ENCODE assay signal across 18 cellular contexts in the genomic region with DNA sequence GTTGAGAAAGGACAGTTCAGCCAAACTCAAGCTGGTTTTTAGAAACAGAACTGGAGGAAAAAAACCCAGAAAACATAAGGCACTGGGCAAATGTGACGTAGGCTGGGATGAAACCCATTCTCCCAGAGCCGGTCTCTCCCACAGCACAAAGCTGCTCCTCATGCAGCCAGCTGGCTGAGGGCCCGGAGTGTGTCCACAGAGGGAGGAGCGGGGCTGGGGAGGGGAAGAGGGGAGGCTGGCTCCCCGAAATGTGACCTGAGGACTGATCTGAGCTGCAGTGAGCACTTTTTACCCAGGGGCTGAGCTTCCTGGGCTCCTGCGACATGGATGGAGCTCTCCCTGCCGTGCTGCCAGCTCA. TPM values are rescaled to one million over a fixed set of nuclear protein-coding genes. Genes with fewer than 3 reads are reported as not detected.
A peak's percentile ranks its signal among the peaks of the same experiment; 100 is the strongest.
DNase-seq lines count a peak whose midpoint lies in the region; ATAC-seq and TF ChIP-seq lines count a peak whose summit lies in the region.
"Had no signal": no experiment of that assay in that cellular context is flagged by ENCODE, and none has a peak within 500 bp of the region (broad histone marks: within the 10 kb centered on the region; RNA-seq: fewer than 3 reads in every experiment).

No MANE protein-coding gene starts in this region.

- no peaks in the 10 kb centered on the region for H3K4me1 Mint-ChIP-seq in chondrocyte (ENCODE audit: low read depth)
- H3K4me1 Mint-ChIP-seq: naive thymus-derived CD4-positive, alpha-beta T cell had no signal

- H3K9me3 Mint-ChIP-seq in chondrocyte (ENCODE audit: low read depth): no peaks in the 10 kb centered on the region

- H3K9me3 ChIP-seq in mucosa of rectum (ENCODE audit: control insufficient read depth in 2 of 2, low read length in 2 of 2) (no peaks in the 10 kb centered on the region), uterus (no peaks in the 10 kb centered on the region)
- H3K9me3 ChIP-seq: breast epithelium had no signal

- no peak for ATAC-seq in HG03097 (IDR thresholded peaks at IDR 0.05; ENCODE audit: low FRiP score, unreplicated experiment)
- ATAC-seq: naive thymus-derived CD4-positive, alpha-beta T cell had no signal

- H3K9ac ChIP-seq in mucosa of rectum (ENCODE audit: low read depth in 1 of 2, low read length in 2 of 2): no peak overlapping the region

- intact Hi-C loops in uterus (cut with DNase I; ENCODE audit: low total_unique reads): no loop called here

- H3K27ac Mint-ChIP-seq in chondrocyte (ENCODE audit: unreplicated experiment): no peak overlapping the region
- H3K27ac Mint-ChIP-seq: naive thymus-derived CD4-positive, alpha-beta T cell had no signal

- H3K27ac ChIP-seq in mucosa of rectum (ENCODE audit: low read depth in 2 of 2, low read length in 2 of 2) (peak overlapping the region; percentile 27 to 44), uterus (no peak overlapping the region)
- H3K27ac ChIP-seq: breast epithelium had no signal

- peaks cover 0 to 5% of the 10 kb centered on the region in 2 donors for H3K4me1 ChIP-seq in mucosa of rectum (ENCODE audit: control insufficient read depth in 2 of 2, insufficient read depth in 2 of 2, low read length in 2 of 2)
- no peaks in the 10 kb centered on the region for H3K4me1 ChIP-seq in uterus
- H3K4me1 ChIP-seq: breast epithelium had no signal

- peak; percentile 77 for DNase-seq in chondrocyte (ENCODE audit: low spot score)
- peak; percentile 95 for DNase-seq in globus pallidus (ENCODE audit: low spot score)
- DNase-seq in uterus: peak; percentile 32 to 62
- DNase-seq in H7: no peak
- DNase-seq in NCI-H748 treated with DMSO at 0.1 percent for 48 hours (lab: John Stamatoyannopoulos, UW): no peak
- DNase-seq: activated CD4-positive, alpha-beta T cell treated with anti-CD3 and anti-CD28 coated beads, Interleukin-2, amount 50 U/mL, for 1 hour; GF-D8; KG1; naive thymus-derived CD4-positive, alpha-beta T cell; NCI-H1436 treated with DMSO at 0.1 percent for 48 hours; NCI-H69; SHP77 treated with DMSO at 0.1 percent for 48 hours; stimulated activated naive CD4-positive, alpha-beta T cell treated with Interleukin-2 at 50 U/mL for 16 hours; T-helper 9 cell had no signal

- peaks cover 2% of the 10 kb centered on the region for H3K36me3 Mint-ChIP-seq in chondrocyte (ENCODE audit: low read depth)

- H3K36me3 ChIP-seq in mucosa of rectum (ENCODE audit: control insufficient read depth in 2 of 2, insufficient read depth in 2 of 2, low read length in 2 of 2) (peaks cover 7 to 8% of the 10 kb centered on the region in 2 donors), uterus (no peaks in the 10 kb centered on the region), H7 (replicated peaks; ENCODE audit: control insufficient read depth, insufficient read depth, low read length) (no peaks in the 10 kb centered on the region)
- H3K36me3 ChIP-seq: breast epithelium had no signal

- peaks cover 19% of the 10 kb centered on the region for H3K27me3 Mint-ChIP-seq in chondrocyte (ENCODE audit: low read depth)
- H3K27me3 Mint-ChIP-seq: naive thymus-derived CD4-positive, alpha-beta T cell had no signal

- H3K4me3 Mint-ChIP-seq in chondrocyte (ENCODE audit: unreplicated experiment): no peak overlapping the region
- H3K4me3 Mint-ChIP-seq: naive thymus-derived CD4-positive, alpha-beta T cell had no signal

- H3K4me3 ChIP-seq in mucosa of rectum (ENCODE audit: low read length in 2 of 2): no peak overlapping the region
- H3K4me3 ChIP-seq in uterus: no peak overlapping the region
- no peak overlapping the region for H3K4me3 ChIP-seq in H7 (ENCODE audit: insufficient read depth, low read depth, low read length)
- H3K4me3 ChIP-seq: breast epithelium had no signal

- H3K27me3 ChIP-seq in mucosa of rectum (ENCODE audit: control insufficient read depth in 2 of 2, insufficient read depth in 2 of 2, low read length in 2 of 2) (no peaks in the 10 kb centered on the region), uterus (no peaks in the 10 kb centered on the region), H7 (ENCODE audit: control insufficient read depth, insufficient read depth, low read length) (no peaks in the 10 kb centered on the region)
- H3K27me3 ChIP-seq: breast epithelium had no signal

- no peak for TF ChIP-seq POLR2A in uterus (IDR thresholded peaks at IDR 0.05)

- TF ChIP-seq CTCF in chondrocyte (IDR thresholded peaks at IDR 0.05) (no peak), uterus (IDR thresholded peaks at IDR 0.05) (no peak)

RNA-seq across cellular contexts. Expression of a gene that starts 20.8 kb away (rescaled TPM):
- total RNA-seq in chondrocyte (not detected in 3 replicates), uterus (1 to 10 TPM in 3 of 4 donors, under 1 TPM in 1; 0.29 to 4.9 (median 2.0) TPM)
- not detected in 2 replicates for total RNA-seq in H7 (2014; rRNA removed; shearing (Covaris generic))
- total RNA-seq: H1; naive thymus-derived CD4-positive, alpha-beta T cell had no signal

RNA-seq across cellular contexts. Expression of a gene that starts 23.9 kb away (rescaled TPM):
- total RNA-seq in chondrocyte (8.1 to 13.2 TPM (median 8.5 TPM) in 3 replicates), uterus (10 to 100 TPM in 2 of 4 donors, 1 to 10 TPM in 2; 2.9 to 26.0 (median 13.1) TPM)
- 15.3 and 19.5 TPM in 2 replicates for total RNA-seq in H7 (2014; rRNA removed; shearing (Covaris generic))

RNA-seq across cellular contexts. Expression of a gene that starts 35.5 kb away (rescaled TPM):
- total RNA-seq in chondrocyte (70.4 to 84.2 TPM (median 77.8 TPM) in 3 replicates), uterus (1 to 10 TPM in 1 of 4 donors, under 1 TPM in 1, not detected in 2; 0.21 to 2.6 TPM)
- total RNA-seq in H7 (2014; rRNA removed; shearing (Covaris generic)): 0.62 TPM in 1 of 2 replicates, not detected in the other
- total RNA-seq: naive thymus-derived CD4-positive, alpha-beta T cell had no signal

RNA-seq across cellular contexts. Expression of a gene that starts 47.2 kb away (rescaled TPM):
- total RNA-seq in chondrocyte (7.7 to 10.1 TPM (median 8.1 TPM) in 3 replicates), uterus (1 to 10 TPM in 1 of 4 donors, under 1 TPM in 2, not detected in 1; under 0.01 to 3.2 (median 0.76) TPM)
- total RNA-seq in H7 (2014; rRNA removed; shearing (Covaris generic)): 0.15 and 0.17 TPM in 2 replicates
- total RNA-seq: H1; naive thymus-derived CD4-positive, alpha-beta T cell had no signal

Comparison
In these comparisons a context has a peak if more than half of its experiments do, and no peak if none do; other contexts are left out.
1. DNase-seq: peak in chondrocyte (single experiment), globus pallidus (single experiment) and uterus (2 of 2); none in H7 (single experiment) and NCI-H748 treated with DMSO at 0.1 percent for 48 hours (single experiment).
2. H3K27ac ChIP-seq: peak in mucosa of rectum (2 of 2); none in uterus (0 of 2).
3. RNA of a gene that starts 35.5 kb away (total RNA-seq): 70.4 to 84.2 TPM in chondrocyte; 0.62 TPM in H7 and 0.21 to 2.6 TPM in uterus; every median in the first group is over 10 times any median in the second.